12 cellular contexts compared by ENCODE assay signal in the genomic region with DNA sequence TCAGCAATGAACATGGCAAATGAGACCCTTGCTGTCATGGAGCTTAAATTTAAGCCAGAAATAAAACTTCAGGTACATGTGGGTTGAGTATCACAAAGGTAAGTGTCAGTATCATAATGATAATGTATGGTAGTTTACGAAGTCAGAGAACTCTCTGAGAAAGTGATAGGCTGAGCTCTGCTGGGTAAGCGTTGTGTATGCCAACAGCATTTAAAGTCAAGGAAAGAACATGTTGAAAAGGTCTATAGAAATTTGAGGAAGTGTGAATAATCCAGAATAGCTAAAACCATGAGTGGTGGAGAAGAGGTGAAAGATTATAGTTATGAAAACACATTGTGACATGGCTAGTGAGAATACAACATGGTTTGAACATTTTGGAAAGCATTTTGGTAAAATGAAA. TPM values are rescaled to one million over a fixed set of nuclear protein-coding genes. Genes with fewer than 3 reads are reported as not detected.
DNase-seq lines count a peak whose midpoint lies in the region; ATAC-seq and TF ChIP-seq lines count a peak whose summit lies in the region.
"Had no signal": no experiment of that assay in that cellular context is flagged by ENCODE, and none has a peak within 500 bp of the region (broad histone marks: within the 10 kb centered on the region; RNA-seq: fewer than 3 reads in every experiment).

No MANE protein-coding gene starts in this region.

- no peak for TF ChIP-seq CTCF in natural killer cell (IDR thresholded peaks at IDR 0.05)
- no peak for TF ChIP-seq CTCF in nephron progenitor cell (IDR thresholded peaks at IDR 0.05)

- ATAC-seq in GM18511 (IDR thresholded peaks at IDR 0.05; ENCODE audit: unreplicated experiment) (peak; percentile 32), HG02798 (IDR thresholded peaks at IDR 0.05; ENCODE audit: poor library complexity, unreplicated experiment) (peak; percentile 27), natural killer cell (no peak)

- H3K27ac Mint-ChIP-seq in natural killer cell, result peak overlapping the region; percentile 5 to 67
- H3K27ac Mint-ChIP-seq in nephron progenitor cell, result no peak overlapping the region

- H3K4me1 Mint-ChIP-seq in natural killer cell (peaks cover 28 to 40% of the 10 kb centered on the region in 2 donors), nephron progenitor cell (peaks cover 5% of the 10 kb centered on the region)

- intact Hi-C loops in natural killer cell (cut with micrococcal nuclease), result loop anchor here (2.0 kb wide), 1 partner anchor 16 kb away; no protein-coding TSS in a partner anchor

- H3K27me3 Mint-ChIP-seq in natural killer cell (ENCODE audit: low read depth in 2 of 2) (no peaks in the 10 kb centered on the region), nephron progenitor cell (ENCODE audit: low read depth, poor library complexity) (no peaks in the 10 kb centered on the region)

- H3K36me3 Mint-ChIP-seq in natural killer cell (no peaks in the 10 kb centered on the region), nephron progenitor cell (ENCODE audit: low read depth) (no peaks in the 10 kb centered on the region)

- DNase-seq in RPMI8226 (peak; percentile 12), natural killer cell (no peak), SHP77 (lab: John Stamatoyannopoulos, UW) (no peak), GDM1 (lab: John Stamatoyannopoulos, UW) (no peak), nephron progenitor cell (no peak)
- DNase-seq: amniotic stem cell; DMS79; effector CD4-positive, alpha-beta T cell; NCI-H524 treated with DMSO at 0.1 percent for 48 hours; stimulated activated naive CD4-positive, alpha-beta T cell had no signal

- H3K9me3 Mint-ChIP-seq in natural killer cell (no peaks in the 10 kb centered on the region), nephron progenitor cell (no peaks in the 10 kb centered on the region)

- H3K4me3 Mint-ChIP-seq in natural killer cell, result no peak overlapping the region
- H3K4me3 Mint-ChIP-seq in nephron progenitor cell, result no peak overlapping the region

RNA-seq across cellular contexts. Expression of gene CTSC, which starts 17.4 kb away (rescaled TPM):
- total RNA-seq in natural killer cell, result 100 to 1,000 TPM; 182 to 275 (median 227) TPM

Comparison
In these comparisons a context has a peak if more than half of its experiments do, and no peak if none do; other contexts are left out.
1. ATAC-seq: peak in GM18511 (single experiment) and HG02798 (single experiment); none in natural killer cell (0 of 3).